In the genomic region with DNA sequence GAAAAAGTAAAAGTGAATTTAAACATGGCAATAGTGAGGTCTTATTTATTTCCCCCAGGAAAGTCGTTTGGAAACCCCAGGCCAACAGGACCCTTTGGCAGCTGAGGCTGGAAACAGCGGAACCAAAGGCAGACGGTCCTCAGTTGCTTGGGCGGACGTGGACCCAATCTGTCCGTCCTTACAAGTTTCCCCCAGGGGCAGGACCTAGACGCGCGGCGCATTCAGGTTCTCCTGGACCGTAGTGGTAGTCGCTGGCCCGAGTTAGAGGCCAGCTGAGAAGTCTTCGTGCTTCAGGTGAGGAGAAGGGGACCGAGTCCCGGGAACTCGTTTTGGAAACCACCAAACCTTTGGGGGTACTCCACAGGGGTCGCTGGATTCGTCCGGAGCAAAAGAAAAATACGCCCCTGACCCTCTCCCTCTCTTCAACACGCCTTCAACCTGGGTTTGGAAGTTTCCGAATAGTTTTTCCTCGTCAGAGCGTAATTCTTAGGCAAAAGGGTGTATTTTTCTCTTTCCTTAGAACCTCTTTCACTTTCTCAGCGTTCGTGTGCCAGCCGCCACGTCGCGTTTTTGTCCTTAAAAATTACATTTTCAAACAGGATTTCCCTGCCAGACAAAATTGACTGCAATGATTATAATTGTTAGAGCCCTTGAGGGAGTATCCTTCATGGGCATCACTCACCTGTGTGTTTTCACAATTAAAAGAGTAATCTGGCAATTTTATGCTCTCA, we compare ENCODE assay signal across 8 cellular contexts.
DNase-seq lines count a peak whose midpoint lies in the region; ATAC-seq and TF ChIP-seq lines count a peak whose summit lies in the region.

No MANE protein-coding gene starts in this region.

- ATAC-seq in HG02623 (IDR thresholded peaks at IDR 0.05; ENCODE audit: unreplicated experiment) = peak; percentile 28

- peak overlapping the region; percentile 76 for H3K4me3 ChIP-seq in astrocyte of the cerebellum (ENCODE audit: low read depth, low read length)

- DNase-seq in GM13977 (ENCODE audit: low spot score) = peak; percentile 35
- peak; percentile 20 for DNase-seq in NCI-H1417 treated with DMSO at 0.1 percent for 48 hours (lab: John Stamatoyannopoulos, UW)
- DNase-seq in T-helper 22 cell (ENCODE audit: low read depth) = peak; percentile 12
- peak; percentile 51 for DNase-seq in astrocyte of the cerebellum (ENCODE audit: low read depth)
- DNase-seq in hypothalamus (lab: John Stamatoyannopoulos, UW) = peak; percentile 5 to 74 (median 40)
- DNase-seq in retina = peak; percentile 69
- no peak for DNase-seq in D341Med (ENCODE audit: low spot score)

- in situ Hi-C loops in GM13977 (cut with MboI; ENCODE audit: low pct_unique_long_range_greater_than_20kb, low sequenced_read_pairs, unreplicated experiment) (no loop called here), astrocyte of the cerebellum (cut with HindIII; ENCODE audit: low sequenced_read_pairs) (no loop called here)

- TF ChIP-seq CTCF in GM13977 (IDR thresholded peaks at IDR 0.05; ENCODE audit: extremely low read depth, insufficient read depth, missing control alignments) (no peak), astrocyte of the cerebellum (IDR thresholded peaks at IDR 0.05; ENCODE audit: low read depth, low read length, missing control alignments) (no peak)
